Comparison of ENCODE assay signal across 9 cellular contexts in genomic region chr11:85854212-85854556, GRCh38. TPM values are rescaled to one million over a fixed set of nuclear protein-coding genes. Genes with fewer than 3 reads are reported as not detected.
DNase-seq lines count a peak whose midpoint lies in the region; ATAC-seq and TF ChIP-seq lines count a peak whose summit lies in the region.
"Had no signal": no experiment of that assay in that cellular context is flagged by ENCODE, and none has a peak within 500 bp of the region (broad histone marks: within the 10 kb centered on the region; RNA-seq: fewer than 3 reads in every experiment).

No MANE protein-coding gene starts in this region.

- TF ChIP-seq CTCF in liver (IDR thresholded peaks at IDR 0.05; ENCODE audit: low read depth, low read length, missing input control) = no peak
- TF ChIP-seq CTCF in tibial artery (IDR thresholded peaks at IDR 0.05) = no peak

- H3K27ac ChIP-seq in angular gyrus (ENCODE audit: low read depth, low read length) (peak overlapping the region; percentile 72), liver (ENCODE audit: low read depth in 1 of 2, low read length in 2 of 2) (peak overlapping the region; percentile 56 to 81), tibial artery (peak overlapping the region; percentile 74 to 76)

- intact Hi-C loops in tibial artery (cut with DNase I; ENCODE audit: low total_unique reads) = loop anchor here (10.0 kb wide), 2 partner anchors 361 to 441 kb away; no protein-coding TSS in a partner anchor

- H3K27me3 Mint-ChIP-seq in activated T-cell treated with anti-CD3 and anti-CD28 coated beads, Interleukin-2, amount 50 U/mL, for 4 hours (ENCODE audit: low read depth) = no peaks in the 10 kb centered on the region

- no peaks in the 10 kb centered on the region for H3K27me3 ChIP-seq in liver (ENCODE audit: control insufficient read depth in 4 of 4, insufficient read depth in 4 of 4, low read length in 3 of 4)
- H3K27me3 ChIP-seq in tibial artery = no peaks in the 10 kb centered on the region

- H3K4me3 Mint-ChIP-seq in activated T-cell treated with anti-CD3 and anti-CD28 coated beads, Interleukin-2, amount 50 U/mL, for 4 hours = peak overlapping the region; percentile 86

- no peaks in the 10 kb centered on the region for H3K9me3 Mint-ChIP-seq in activated T-cell treated with anti-CD3 and anti-CD28 coated beads, Interleukin-2, amount 50 U/mL, for 4 hours

- peaks cover 2% of the 10 kb centered on the region for H3K36me3 Mint-ChIP-seq in activated T-cell treated with anti-CD3 and anti-CD28 coated beads, Interleukin-2, amount 50 U/mL, for 4 hours (ENCODE audit: insufficient read depth)

- peak overlapping the region; percentile 50 to 81 (median 71) for H3K4me3 ChIP-seq in liver (ENCODE audit: low read depth in 1 of 3, low read length in 3 of 3)
- peak overlapping the region; percentile 54 to 57 for H3K4me3 ChIP-seq in tibial artery

- H3K4me1 ChIP-seq in liver (ENCODE audit: control insufficient read depth in 4 of 4, insufficient read depth in 4 of 4, low read length in 3 of 4) (peaks cover 0 to 8% (median 6%) of the 10 kb centered on the region in 4 donors), tibial artery (peaks cover 0 to 16% (median 2%) of the 10 kb centered on the region in 4 donors)

- peak overlapping the region; percentile 68 to 80 for H3K9ac ChIP-seq in liver (ENCODE audit: low read depth in 1 of 2, low read length in 2 of 2)

- no peak for DNase-seq in activated T-cell treated with anti-CD3 and anti-CD28 coated beads, Interleukin-2, amount 50 U/mL, for 4 hours
- no peak for DNase-seq in activated T-cell treated with anti-CD3 and anti-CD28 coated beads for 4 hours
- no peak for DNase-seq in tibial artery
- DNase-seq in H4 (ENCODE audit: low spot score) = no peak
- no peak for DNase-seq in NCI-H1105 (lab: John Stamatoyannopoulos, UW)
- DNase-seq in Kasumi-1 (lab: John Stamatoyannopoulos, UW) = no peak

- H3K9me3 ChIP-seq in liver (ENCODE audit: control insufficient read depth in 4 of 4, low read length in 3 of 4) = no peaks in the 10 kb centered on the region
- no peaks in the 10 kb centered on the region for H3K9me3 ChIP-seq in tibial artery

- WGBS in liver = 59% methylated on average over 7 of the region's 7 CpGs

- H3K4me1 Mint-ChIP-seq in activated T-cell treated with anti-CD3 and anti-CD28 coated beads, Interleukin-2, amount 50 U/mL, for 4 hours (ENCODE audit: low read depth) = peaks cover 9% of the 10 kb centered on the region

- no peak for TF ChIP-seq RAD21 in liver (IDR thresholded peaks at IDR 0.05)

- H3K36me3 ChIP-seq in liver (ENCODE audit: control insufficient read depth in 4 of 4, insufficient read depth in 3 of 4, low read depth in 1 of 4, low read length in 3 of 4) = no peaks in the 10 kb centered on the region
- no peaks in the 10 kb centered on the region for H3K36me3 ChIP-seq in tibial artery

- ATAC-seq in activated T-cell treated with anti-CD3 and anti-CD28 coated beads, Interleukin-2, amount 50 U/mL, for 4 hours = no peak

TF ChIP-seq in liver, 16 proteins besides CTCF, POLR2A, EP300 and RAD21:
- no peak for TF ChIP-seq HNF4A (conservative IDR thresholded peaks at IDR 0.05)
- TF ChIP-seq, protein P1, sequence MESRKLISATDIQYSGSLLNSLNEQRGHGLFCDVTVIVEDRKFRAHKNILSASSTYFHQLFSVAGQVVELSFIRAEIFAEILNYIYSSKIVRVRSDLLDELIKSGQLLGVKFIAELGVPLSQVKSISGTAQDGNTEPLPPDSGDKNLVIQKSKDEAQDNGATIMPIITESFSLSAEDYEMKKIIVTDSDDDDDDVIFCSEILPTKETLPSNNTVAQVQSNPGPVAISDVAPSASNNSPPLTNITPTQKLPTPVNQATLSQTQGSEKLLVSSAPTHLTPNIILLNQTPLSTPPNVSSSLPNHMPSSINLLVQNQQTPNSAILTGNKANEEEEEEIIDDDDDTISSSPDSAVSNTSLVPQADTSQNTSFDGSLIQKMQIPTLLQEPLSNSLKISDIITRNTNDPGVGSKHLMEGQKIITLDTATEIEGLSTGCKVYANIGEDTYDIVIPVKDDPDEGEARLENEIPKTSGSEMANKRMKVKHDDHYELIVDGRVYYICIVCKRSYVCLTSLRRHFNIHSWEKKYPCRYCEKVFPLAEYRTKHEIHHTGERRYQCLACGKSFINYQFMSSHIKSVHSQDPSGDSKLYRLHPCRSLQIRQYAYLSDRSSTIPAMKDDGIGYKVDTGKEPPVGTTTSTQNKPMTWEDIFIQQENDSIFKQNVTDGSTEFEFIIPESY (IDR thresholded peaks at IDR 0.05) = no peak
- no peak for TF ChIP-seq TAF1 (conservative IDR thresholded peaks at IDR 0.05)
- no peak for TF ChIP-seq YY1 (IDR thresholded peaks at IDR 0.05)

RNA-seq across cellular contexts. Expression of gene CCDC83, which starts 1.0 kb away (rescaled TPM):
- total RNA-seq in activated T-cell treated with anti-CD3 and anti-CD28 coated beads, Interleukin-2, amount 50 U/mL, for 4 hours = not detected
- total RNA-seq in liver = not detected
- not detected for polyA plus RNA-seq in liver
- not detected in 2 replicates for total RNA-seq in H4 (2014; rRNA removed; shearing (Covaris generic))
- total RNA-seq: pulmonary artery endothelial cell had no signal

RNA-seq across cellular contexts. Expression of gene SYTL2, which starts 43.2 kb away (rescaled TPM):
- total RNA-seq in activated T-cell treated with anti-CD3 and anti-CD28 coated beads, Interleukin-2, amount 50 U/mL, for 4 hours = 1 to 10 TPM; 2.7 to 5.8 (median 2.7) TPM
- total RNA-seq in liver = 10 to 100 TPM in 1 of 2 donors, 1 to 10 TPM in 1; 3.7 to 27.4 TPM
- 1 to 10 TPM; 2.6 to 5.0 TPM for polyA plus RNA-seq in liver
- 56.5 and 61.4 TPM in 2 replicates for total RNA-seq in H4 (2014; rRNA removed; shearing (Covaris generic))
